Comparison of ENCODE assay signal across 23 cellular contexts in the genomic region with DNA sequence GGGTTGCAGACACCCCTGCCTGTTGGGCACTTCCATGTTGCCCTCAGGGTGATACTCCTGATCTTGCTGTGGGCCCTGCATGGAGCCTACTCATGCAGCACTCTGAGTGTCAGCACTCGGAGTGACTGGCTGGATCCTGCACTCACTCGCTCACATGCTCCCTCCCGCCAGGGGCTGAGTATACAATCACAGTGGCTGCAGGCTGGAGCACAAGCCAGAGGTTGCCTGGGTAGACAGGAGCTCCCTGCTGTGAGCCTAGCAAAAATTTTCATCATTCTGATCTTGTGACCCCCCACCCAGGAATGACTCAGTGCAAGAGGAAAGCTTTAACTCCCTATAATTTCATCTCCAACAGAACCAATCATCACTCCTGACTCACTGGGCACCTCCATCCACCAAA.
"Had no signal": no experiment of that assay in that cellular context is flagged by ENCODE, and none has a peak within 500 bp of the region (broad histone marks: within the 10 kb centered on the region; RNA-seq: fewer than 3 reads in every experiment).

No MANE protein-coding gene starts in this region.

- H3K4me1 Mint-ChIP-seq: activated naive CD4-positive, alpha-beta T cell treated with anti-CD3 and anti-CD28 coated beads, Interleukin-2, amount 50 U/mL, for 24 hours; nephron; stimulated activated memory B cell treated with anti-CD40 and anti-IgM and Interleukin-4, amounts not matched to agents 10 μg/mL and 1 μg/mL and 100 μg/mL, for 72 hours had no signal

- H3K27ac ChIP-seq: adrenal gland, foreskin keratinocyte, spleen, testis had no signal

- H3K27ac Mint-ChIP-seq: activated naive CD4-positive, alpha-beta T cell treated with anti-CD3 and anti-CD28 coated beads, Interleukin-2, amount 50 U/mL, for 24 hours; nephron; stimulated activated memory B cell treated with anti-CD40 and anti-IgM and Interleukin-4, amounts not matched to agents 10 μg/mL and 1 μg/mL and 100 μg/mL, for 72 hours; type B pancreatic cell had no signal

- H3K27me3 Mint-ChIP-seq: activated naive CD4-positive, alpha-beta T cell treated with anti-CD3 and anti-CD28 coated beads, Interleukin-2, amount 50 U/mL, for 24 hours; stimulated activated memory B cell treated with anti-CD40 and anti-IgM and Interleukin-4, amounts not matched to agents 10 μg/mL and 1 μg/mL and 100 μg/mL, for 72 hours; type B pancreatic cell had no signal

- H3K4me3 ChIP-seq: adrenal gland, lung, spleen, testis had no signal

- DNase-seq: activated CD4-positive, alpha-beta T cell treated with anti-CD3 and anti-CD28 coated beads, Interleukin-2, amount 50 U/mL, for 1 hour; activated CD4-positive, CD25-positive, alpha-beta regulatory T cell treated with anti-CD3 and anti-CD28 coated beads, Interleukin-2, amount 50 U/mL, for 72 hours; activated CD8-positive, alpha-beta memory T cell treated with anti-CD3 and anti-CD28 coated beads, Interleukin-2, amount 50 U/mL, for 4 hours; activated effector memory CD4-positive, alpha-beta T cell treated with anti-CD3 and anti-CD28 coated beads, Interleukin-2, amount 50 U/mL, for 16 hours; activated T-cell treated with anti-CD3 and anti-CD28 coated beads, Interleukin-2, amount 50 U/mL, for 48 hours; adrenal gland; foreskin keratinocyte; hippocampal formation; kidney; midbrain; nucleus accumbens; posterior cingulate gyrus; retina; spleen; stimulated activated CD4-positive, alpha-beta T cell treated with anti-CD3 and anti-CD28 coated beads, Interleukin-4, amount 100 ng/mL, for 4 hours; testis had no signal

- FAIRE-seq: colon, kidney had no signal

- H3K9me3 Mint-ChIP-seq: activated naive CD4-positive, alpha-beta T cell treated with anti-CD3 and anti-CD28 coated beads, Interleukin-2, amount 50 U/mL, for 24 hours had no signal

- H3K4me3 Mint-ChIP-seq: activated naive CD4-positive, alpha-beta T cell treated with anti-CD3 and anti-CD28 coated beads, Interleukin-2, amount 50 U/mL, for 24 hours; nephron; stimulated activated memory B cell treated with anti-CD40 and anti-IgM and Interleukin-4, amounts not matched to agents 10 μg/mL and 1 μg/mL and 100 μg/mL, for 72 hours; type B pancreatic cell had no signal

- ATAC-seq: foreskin keratinocyte; left lobe of liver; stimulated activated memory B cell treated with anti-CD40 and anti-IgM and Interleukin-4, amounts not matched to agents 10 μg/mL and 1 μg/mL and 100 μg/mL, for 72 hours had no signal

- H3K27me3 ChIP-seq: adrenal gland, foreskin keratinocyte, spleen, testis had no signal

- H3K9me3 ChIP-seq: adrenal gland, testis had no signal

- H3K4me1 ChIP-seq: adrenal gland, foreskin keratinocyte, spleen, testis had no signal

- H3K36me3 ChIP-seq: adrenal gland, spleen had no signal

- H3K36me3 Mint-ChIP-seq: activated naive CD4-positive, alpha-beta T cell treated with anti-CD3 and anti-CD28 coated beads, Interleukin-2, amount 50 U/mL, for 24 hours; stimulated activated memory B cell treated with anti-CD40 and anti-IgM and Interleukin-4, amounts not matched to agents 10 μg/mL and 1 μg/mL and 100 μg/mL, for 72 hours; type B pancreatic cell had no signal
